ENCODE assay signal across 1 cellular context in the genomic region with DNA sequence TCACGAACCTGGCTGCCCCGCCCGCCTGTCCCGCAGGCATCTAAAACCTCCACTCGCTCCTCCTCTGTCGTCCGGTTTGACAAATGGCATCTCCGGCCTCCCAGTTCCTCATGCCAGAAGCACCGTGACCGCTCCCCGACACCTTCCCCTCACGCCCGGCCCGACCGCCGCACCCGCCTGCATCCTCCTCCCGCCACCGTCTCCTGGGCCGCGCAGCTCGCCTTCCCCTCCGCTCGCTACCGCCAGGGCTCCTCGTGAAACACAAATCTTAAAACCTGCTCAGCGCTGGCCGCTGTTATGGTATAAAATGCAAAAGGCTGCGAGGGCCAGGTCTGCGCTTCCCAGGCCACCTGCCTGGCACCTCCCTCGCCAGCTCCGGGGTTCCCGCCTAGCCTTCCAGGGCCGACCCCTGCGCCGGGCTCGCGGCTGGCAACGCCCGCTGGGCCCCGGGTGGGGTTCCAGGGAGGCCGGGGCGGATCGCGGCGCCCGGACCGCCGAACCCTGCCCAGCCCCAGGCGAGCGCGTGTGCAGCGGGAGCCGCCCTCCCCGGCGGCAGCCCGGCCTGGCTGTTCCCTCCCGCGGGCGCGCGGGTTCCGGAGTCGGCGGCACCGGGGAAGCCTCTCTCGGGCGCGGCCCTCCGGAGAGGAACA.
TF ChIP-seq lines count a peak whose summit lies in the region.

No MANE protein-coding gene starts in this region.

TF ChIP-seq in HEK293, 187 proteins besides CTCF, POLR2A, EP300 and RAD21 (continued from another document and continues in another):
- TF ChIP-seq, protein P1, sequence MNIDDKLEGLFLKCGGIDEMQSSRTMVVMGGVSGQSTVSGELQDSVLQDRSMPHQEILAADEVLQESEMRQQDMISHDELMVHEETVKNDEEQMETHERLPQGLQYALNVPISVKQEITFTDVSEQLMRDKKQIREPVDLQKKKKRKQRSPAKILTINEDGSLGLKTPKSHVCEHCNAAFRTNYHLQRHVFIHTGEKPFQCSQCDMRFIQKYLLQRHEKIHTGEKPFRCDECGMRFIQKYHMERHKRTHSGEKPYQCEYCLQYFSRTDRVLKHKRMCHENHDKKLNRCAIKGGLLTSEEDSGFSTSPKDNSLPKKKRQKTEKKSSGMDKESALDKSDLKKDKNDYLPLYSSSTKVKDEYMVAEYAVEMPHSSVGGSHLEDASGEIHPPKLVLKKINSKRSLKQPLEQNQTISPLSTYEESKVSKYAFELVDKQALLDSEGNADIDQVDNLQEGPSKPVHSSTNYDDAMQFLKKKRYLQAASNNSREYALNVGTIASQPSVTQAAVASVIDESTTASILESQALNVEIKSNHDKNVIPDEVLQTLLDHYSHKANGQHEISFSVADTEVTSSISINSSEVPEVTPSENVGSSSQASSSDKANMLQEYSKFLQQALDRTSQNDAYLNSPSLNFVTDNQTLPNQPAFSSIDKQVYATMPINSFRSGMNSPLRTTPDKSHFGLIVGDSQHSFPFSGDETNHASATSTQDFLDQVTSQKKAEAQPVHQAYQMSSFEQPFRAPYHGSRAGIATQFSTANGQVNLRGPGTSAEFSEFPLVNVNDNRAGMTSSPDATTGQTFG (tag by site-specific recombination; IDR thresholded peaks at IDR 0.05; ENCODE audit: borderline replicate concordance) = no peak
- no peak for TF ChIP-seq HOXD13 (CRISPR knock-in tag; IDR thresholded peaks at IDR 0.05; ENCODE audit: borderline replicate concordance)
- peak; percentile 61; the same call in 1 of the 2 replicates for TF ChIP-seq ZBTB48 (tag by site-specific recombination; IDR thresholded peaks at IDR 0.05)
- no peak for TF ChIP-seq GLI2 (tag by site-specific recombination; IDR thresholded peaks at IDR 0.05; ENCODE audit: borderline replicate concordance, low read depth)
- TF ChIP-seq ZNF426 (tag by site-specific recombination; IDR thresholded peaks at IDR 0.05) = no peak
- TF ChIP-seq, protein P2, sequence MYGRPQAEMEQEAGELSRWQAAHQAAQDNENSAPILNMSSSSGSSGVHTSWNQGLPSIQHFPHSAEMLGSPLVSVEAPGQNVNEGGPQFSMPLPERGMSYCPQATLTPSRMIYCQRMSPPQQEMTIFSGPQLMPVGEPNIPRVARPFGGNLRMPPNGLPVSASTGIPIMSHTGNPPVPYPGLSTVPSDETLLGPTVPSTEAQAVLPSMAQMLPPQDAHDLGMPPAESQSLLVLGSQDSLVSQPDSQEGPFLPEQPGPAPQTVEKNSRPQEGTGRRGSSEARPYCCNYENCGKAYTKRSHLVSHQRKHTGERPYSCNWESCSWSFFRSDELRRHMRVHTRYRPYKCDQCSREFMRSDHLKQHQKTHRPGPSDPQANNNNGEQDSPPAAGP (tag by site-specific recombination; IDR thresholded peaks at IDR 0.05) = peak; percentile 90; the same call in 1 of the 2 replicates
- TF ChIP-seq, protein P3, sequence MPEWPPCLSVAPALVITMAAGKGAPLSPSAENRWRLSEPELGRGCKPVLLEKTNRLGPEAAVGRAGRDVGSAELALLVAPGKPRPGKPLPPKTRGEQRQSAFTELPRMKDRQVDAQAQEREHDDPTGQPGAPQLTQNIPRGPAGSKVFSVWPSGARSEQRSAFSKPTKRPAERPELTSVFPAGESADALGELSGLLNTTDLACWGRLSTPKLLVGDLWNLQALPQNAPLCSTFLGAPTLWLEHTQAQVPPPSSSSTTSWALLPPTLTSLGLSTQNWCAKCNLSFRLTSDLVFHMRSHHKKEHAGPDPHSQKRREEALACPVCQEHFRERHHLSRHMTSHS (tag by site-specific recombination; IDR thresholded peaks at IDR 0.05) = no peak
- peak; percentile 84 for TF ChIP-seq KLF8 (tag by site-specific recombination; IDR thresholded peaks at IDR 0.05)
- no peak for TF ChIP-seq ZNF132 (tag by site-specific recombination; IDR thresholded peaks at IDR 0.05; ENCODE audit: borderline replicate concordance)
- peak; percentile 36; the same call in 1 of the 2 replicates for TF ChIP-seq BCL11B (tag by site-specific recombination; IDR thresholded peaks at IDR 0.05; ENCODE audit: low read depth)
- peak; percentile 82 for TF ChIP-seq ZEB2 (tag by site-specific recombination; IDR thresholded peaks at IDR 0.05)
- 0 out of 2 replicates have a peak, but pooled peaks have one; percentile 61 for TF ChIP-seq ZNF221 (tag by site-specific recombination; IDR thresholded peaks at IDR 0.05; ENCODE audit: borderline replicate concordance)
- TF ChIP-seq YY1 (tag by site-specific recombination; IDR thresholded peaks at IDR 0.05) = no peak
- no peak for TF ChIP-seq FEZF1 (tag by site-specific recombination; IDR thresholded peaks at IDR 0.05)
- TF ChIP-seq ZNF19 (tag by site-specific recombination; IDR thresholded peaks at IDR 0.05; ENCODE audit: low read depth) = no peak
- TF ChIP-seq ZNF394 (tag by site-specific recombination; IDR thresholded peaks at IDR 0.05; ENCODE audit: borderline replicate concordance) = 0 out of 2 replicates have a peak, but pooled peaks have one; percentile 24
- TF ChIP-seq, protein P4, sequence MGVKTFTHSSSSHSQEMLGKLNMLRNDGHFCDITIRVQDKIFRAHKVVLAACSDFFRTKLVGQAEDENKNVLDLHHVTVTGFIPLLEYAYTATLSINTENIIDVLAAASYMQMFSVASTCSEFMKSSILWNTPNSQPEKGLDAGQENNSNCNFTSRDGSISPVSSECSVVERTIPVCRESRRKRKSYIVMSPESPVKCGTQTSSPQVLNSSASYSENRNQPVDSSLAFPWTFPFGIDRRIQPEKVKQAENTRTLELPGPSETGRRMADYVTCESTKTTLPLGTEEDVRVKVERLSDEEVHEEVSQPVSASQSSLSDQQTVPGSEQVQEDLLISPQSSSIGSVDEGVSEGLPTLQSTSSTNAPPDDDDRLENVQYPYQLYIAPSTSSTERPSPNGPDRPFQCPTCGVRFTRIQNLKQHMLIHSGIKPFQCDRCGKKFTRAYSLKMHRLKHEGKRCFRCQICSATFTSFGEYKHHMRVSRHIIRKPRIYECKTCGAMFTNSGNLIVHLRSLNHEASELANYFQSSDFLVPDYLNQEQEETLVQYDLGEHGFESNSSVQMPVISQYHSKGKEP (tag by site-specific recombination; IDR thresholded peaks at IDR 0.05) = 0 out of 2 replicates have a peak, but pooled peaks have one; percentile 17
- no peak for TF ChIP-seq ZNF23 (tag by site-specific recombination; IDR thresholded peaks at IDR 0.05; ENCODE audit: borderline replicate concordance)
- TF ChIP-seq SP2 (tag by site-specific recombination; IDR thresholded peaks at IDR 0.05) = peak; percentile 74
- no peak for TF ChIP-seq OSR2 (tag by site-specific recombination; IDR thresholded peaks at IDR 0.05)
- TF ChIP-seq, protein P5, sequence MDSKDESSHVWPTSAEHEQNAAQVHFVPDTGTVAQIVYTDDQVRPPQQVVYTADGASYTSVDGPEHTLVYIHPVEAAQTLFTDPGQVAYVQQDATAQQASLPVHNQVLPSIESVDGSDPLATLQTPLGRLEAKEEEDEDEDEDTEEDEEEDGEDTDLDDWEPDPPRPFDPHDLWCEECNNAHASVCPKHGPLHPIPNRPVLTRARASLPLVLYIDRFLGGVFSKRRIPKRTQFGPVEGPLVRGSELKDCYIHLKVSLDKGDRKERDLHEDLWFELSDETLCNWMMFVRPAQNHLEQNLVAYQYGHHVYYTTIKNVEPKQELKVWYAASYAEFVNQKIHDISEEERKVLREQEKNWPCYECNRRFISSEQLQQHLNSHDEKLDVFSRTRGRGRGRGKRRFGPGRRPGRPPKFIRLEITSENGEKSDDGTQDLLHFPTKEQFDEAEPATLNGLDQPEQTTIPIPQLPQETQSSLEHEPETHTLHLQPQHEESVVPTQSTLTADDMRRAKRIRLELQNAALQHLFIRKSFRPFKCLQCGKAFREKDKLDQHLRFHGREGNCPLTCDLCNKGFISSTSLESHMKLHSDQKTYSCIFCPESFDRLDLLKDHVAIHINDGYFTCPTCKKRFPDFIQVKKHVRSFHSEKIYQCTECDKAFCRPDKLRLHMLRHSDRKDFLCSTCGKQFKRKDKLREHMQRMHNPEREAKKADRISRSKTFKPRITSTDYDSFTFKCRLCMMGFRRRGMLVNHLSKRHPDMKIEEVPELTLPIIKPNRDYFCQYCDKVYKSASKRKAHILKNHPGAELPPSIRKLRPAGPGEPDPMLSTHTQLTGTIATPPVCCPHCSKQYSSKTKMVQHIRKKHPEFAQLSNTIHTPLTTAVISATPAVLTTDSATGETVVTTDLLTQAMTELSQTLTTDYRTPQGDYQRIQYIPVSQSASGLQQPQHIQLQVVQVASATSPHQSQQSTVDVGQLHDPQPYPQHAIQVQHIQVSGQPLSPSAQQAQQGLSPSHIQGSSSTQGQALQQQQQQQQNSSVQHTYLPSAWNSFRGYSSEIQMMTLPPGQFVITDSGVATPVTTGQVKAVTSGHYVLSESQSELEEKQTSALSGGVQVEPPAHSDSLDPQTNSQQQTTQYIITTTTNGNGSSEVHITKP (tag by site-specific recombination; IDR thresholded peaks at IDR 0.05) = no peak
- TF ChIP-seq ZNF341 (tag by site-specific recombination; IDR thresholded peaks at IDR 0.05; ENCODE audit: low read depth) = peak; percentile 55; the same call in 1 of the 2 replicates
- peak; percentile 17; the same call in 1 of the 2 replicates for TF ChIP-seq ZBTB8A (tag by site-specific recombination; IDR thresholded peaks at IDR 0.05)
- TF ChIP-seq, protein P6, sequence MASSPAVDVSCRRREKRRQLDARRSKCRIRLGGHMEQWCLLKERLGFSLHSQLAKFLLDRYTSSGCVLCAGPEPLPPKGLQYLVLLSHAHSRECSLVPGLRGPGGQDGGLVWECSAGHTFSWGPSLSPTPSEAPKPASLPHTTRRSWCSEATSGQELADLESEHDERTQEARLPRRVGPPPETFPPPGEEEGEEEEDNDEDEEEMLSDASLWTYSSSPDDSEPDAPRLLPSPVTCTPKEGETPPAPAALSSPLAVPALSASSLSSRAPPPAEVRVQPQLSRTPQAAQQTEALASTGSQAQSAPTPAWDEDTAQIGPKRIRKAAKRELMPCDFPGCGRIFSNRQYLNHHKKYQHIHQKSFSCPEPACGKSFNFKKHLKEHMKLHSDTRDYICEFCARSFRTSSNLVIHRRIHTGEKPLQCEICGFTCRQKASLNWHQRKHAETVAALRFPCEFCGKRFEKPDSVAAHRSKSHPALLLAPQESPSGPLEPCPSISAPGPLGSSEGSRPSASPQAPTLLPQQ (tag by site-specific recombination; IDR thresholded peaks at IDR 0.05) = 0 out of 2 replicates have a peak, but pooled peaks have one; percentile 47
- TF ChIP-seq GLIS2 (tag by site-specific recombination; IDR thresholded peaks at IDR 0.05) = peak; percentile 33; the same call in 1 of the 2 replicates
- TF ChIP-seq, protein P7, sequence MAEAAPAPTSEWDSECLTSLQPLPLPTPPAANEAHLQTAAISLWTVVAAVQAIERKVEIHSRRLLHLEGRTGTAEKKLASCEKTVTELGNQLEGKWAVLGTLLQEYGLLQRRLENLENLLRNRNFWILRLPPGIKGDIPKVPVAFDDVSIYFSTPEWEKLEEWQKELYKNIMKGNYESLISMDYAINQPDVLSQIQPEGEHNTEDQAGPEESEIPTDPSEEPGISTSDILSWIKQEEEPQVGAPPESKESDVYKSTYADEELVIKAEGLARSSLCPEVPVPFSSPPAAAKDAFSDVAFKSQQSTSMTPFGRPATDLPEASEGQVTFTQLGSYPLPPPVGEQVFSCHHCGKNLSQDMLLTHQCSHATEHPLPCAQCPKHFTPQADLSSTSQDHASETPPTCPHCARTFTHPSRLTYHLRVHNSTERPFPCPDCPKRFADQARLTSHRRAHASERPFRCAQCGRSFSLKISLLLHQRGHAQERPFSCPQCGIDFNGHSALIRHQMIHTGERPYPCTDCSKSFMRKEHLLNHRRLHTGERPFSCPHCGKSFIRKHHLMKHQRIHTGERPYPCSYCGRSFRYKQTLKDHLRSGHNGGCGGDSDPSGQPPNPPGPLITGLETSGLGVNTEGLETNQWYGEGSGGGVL (tag by site-specific recombination; IDR thresholded peaks at IDR 0.05) = no peak
- peak; percentile 37 for TF ChIP-seq ZIC2 (tag by site-specific recombination; IDR thresholded peaks at IDR 0.05)
- TF ChIP-seq ZNF560 (tag by site-specific recombination; IDR thresholded peaks at IDR 0.05; ENCODE audit: borderline replicate concordance) = no peak
- TF ChIP-seq, protein P8, sequence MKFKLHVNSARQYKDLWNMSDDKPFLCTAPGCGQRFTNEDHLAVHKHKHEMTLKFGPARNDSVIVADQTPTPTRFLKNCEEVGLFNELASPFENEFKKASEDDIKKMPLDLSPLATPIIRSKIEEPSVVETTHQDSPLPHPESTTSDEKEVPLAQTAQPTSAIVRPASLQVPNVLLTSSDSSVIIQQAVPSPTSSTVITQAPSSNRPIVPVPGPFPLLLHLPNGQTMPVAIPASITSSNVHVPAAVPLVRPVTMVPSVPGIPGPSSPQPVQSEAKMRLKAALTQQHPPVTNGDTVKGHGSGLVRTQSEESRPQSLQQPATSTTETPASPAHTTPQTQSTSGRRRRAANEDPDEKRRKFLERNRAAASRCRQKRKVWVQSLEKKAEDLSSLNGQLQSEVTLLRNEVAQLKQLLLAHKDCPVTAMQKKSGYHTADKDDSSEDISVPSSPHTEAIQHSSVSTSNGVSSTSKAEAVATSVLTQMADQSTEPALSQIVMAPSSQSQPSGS (tag by site-specific recombination; IDR thresholded peaks at IDR 0.05; ENCODE audit: low read depth) = no peak
- TF ChIP-seq, protein P9, sequence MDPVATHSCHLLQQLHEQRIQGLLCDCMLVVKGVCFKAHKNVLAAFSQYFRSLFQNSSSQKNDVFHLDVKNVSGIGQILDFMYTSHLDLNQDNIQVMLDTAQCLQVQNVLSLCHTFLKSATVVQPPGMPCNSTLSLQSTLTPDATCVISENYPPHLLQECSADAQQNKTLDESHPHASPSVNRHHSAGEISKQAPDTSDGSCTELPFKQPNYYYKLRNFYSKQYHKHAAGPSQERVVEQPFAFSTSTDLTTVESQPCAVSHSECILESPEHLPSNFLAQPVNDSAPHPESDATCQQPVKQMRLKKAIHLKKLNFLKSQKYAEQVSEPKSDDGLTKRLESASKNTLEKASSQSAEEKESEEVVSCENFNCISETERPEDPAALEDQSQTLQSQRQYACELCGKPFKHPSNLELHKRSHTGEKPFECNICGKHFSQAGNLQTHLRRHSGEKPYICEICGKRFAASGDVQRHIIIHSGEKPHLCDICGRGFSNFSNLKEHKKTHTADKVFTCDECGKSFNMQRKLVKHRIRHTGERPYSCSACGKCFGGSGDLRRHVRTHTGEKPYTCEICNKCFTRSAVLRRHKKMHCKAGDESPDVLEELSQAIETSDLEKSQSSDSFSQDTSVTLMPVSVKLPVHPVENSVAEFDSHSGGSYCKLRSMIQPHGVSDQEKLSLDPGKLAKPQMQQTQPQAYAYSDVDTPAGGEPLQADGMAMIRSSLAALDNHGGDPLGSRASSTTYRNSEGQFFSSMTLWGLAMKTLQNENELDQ (tag by site-specific recombination; IDR thresholded peaks at IDR 0.05; ENCODE audit: low read depth) = no peak
- 0 out of 2 replicates have a peak, but pooled peaks have one; percentile 64 for TF ChIP-seq ZNF501 (tag by site-specific recombination; IDR thresholded peaks at IDR 0.05)
- TF ChIP-seq MZF1 (tag by site-specific recombination; IDR thresholded peaks at IDR 0.05; ENCODE audit: borderline replicate concordance) = no peak
- TF ChIP-seq ZBTB17 (tag by site-specific recombination; IDR thresholded peaks at IDR 0.05) = peak; percentile 33; the same call in 1 of the 2 replicates
- no peak for TF ChIP-seq ZNF571 (tag by site-specific recombination; IDR thresholded peaks at IDR 0.05)
- no peak for TF ChIP-seq ZNF214 (tag by site-specific recombination; IDR thresholded peaks at IDR 0.05; ENCODE audit: borderline replicate concordance)
- peak; percentile 58; the same call in 1 of the 2 replicates for TF ChIP-seq ZNF2 (tag by site-specific recombination; IDR thresholded peaks at IDR 0.05)
- no peak for TF ChIP-seq YY2 (tag by site-specific recombination; IDR thresholded peaks at IDR 0.05)
- no peak for TF ChIP-seq ZNF366 (tag by site-specific recombination; conservative IDR thresholded peaks at IDR 0.05)
- TF ChIP-seq ZNF24 (tag by site-specific recombination; IDR thresholded peaks at IDR 0.05) = no peak
- TF ChIP-seq ZNF701 (tag by site-specific recombination; IDR thresholded peaks at IDR 0.05) = no peak
